In genomic region chr17:75404223-75404738, GRCh38 we compare ENCODE assay signal across 8 cellular contexts. TPM values are rescaled to one million over a fixed set of nuclear protein-coding genes. Genes with fewer than 3 reads are reported as not detected.
A peak's percentile ranks its signal among the peaks of the same experiment; 100 is the strongest.
DNase-seq lines count a peak whose midpoint lies in the region; ATAC-seq, FAIRE-seq and TF ChIP-seq lines count a peak whose summit lies in the region.

No MANE protein-coding gene starts in this region.

- H3K4me3 Mint-ChIP-seq in activated naive CD4-positive, alpha-beta T cell treated with anti-CD3 and anti-CD28 coated beads for 36 hours, result peak overlapping the region; percentile 97

- H3K27me3 ChIP-seq in neural cell (ENCODE audit: insufficient read depth, low read depth, low read length), result no peaks in the 10 kb centered on the region
- no peaks in the 10 kb centered on the region for H3K27me3 ChIP-seq in upper lobe of right lung

- no peak for TF ChIP-seq EP300 in neural cell (conservative IDR thresholded peaks at IDR 0.05; ENCODE audit: poor library complexity, severe bottlenecking)

- peaks cover 48% of the 10 kb centered on the region for H3K4me1 Mint-ChIP-seq in activated naive CD4-positive, alpha-beta T cell treated with anti-CD3 and anti-CD28 coated beads for 36 hours (ENCODE audit: low read depth)

- H3K36me3 ChIP-seq in KOPT-K1 (ENCODE audit: insufficient read depth, low read length) (peaks cover 23% of the 10 kb centered on the region; the same call in 1 of the 2 replicates), neural cell (ENCODE audit: insufficient read depth, low read length) (no peaks in the 10 kb centered on the region), upper lobe of right lung (no peaks in the 10 kb centered on the region)

- peaks cover 42% of the 10 kb centered on the region for H3K4me1 ChIP-seq in upper lobe of right lung

- H3K9me3 ChIP-seq in KOPT-K1 (ENCODE audit: insufficient read depth, low read length, poor library complexity, severe bottlenecking), result no peaks in the 10 kb centered on the region
- no peaks in the 10 kb centered on the region for H3K9me3 ChIP-seq in neural cell (ENCODE audit: low read length)
- no peaks in the 10 kb centered on the region for H3K9me3 ChIP-seq in upper lobe of right lung

- peak; percentile 97 for TF ChIP-seq CTCF in RWPE1 (conservative IDR thresholded peaks at IDR 0.05; ENCODE audit: low read depth)
- TF ChIP-seq CTCF in neural cell (IDR thresholded peaks at IDR 0.05; ENCODE audit: poor library complexity, severe bottlenecking), result peak; percentile 88
- peak; percentile 73 for TF ChIP-seq CTCF in upper lobe of right lung (IDR thresholded peaks at IDR 0.05)

- peaks cover 7% of the 10 kb centered on the region for H3K36me3 Mint-ChIP-seq in activated naive CD4-positive, alpha-beta T cell treated with anti-CD3 and anti-CD28 coated beads for 36 hours (ENCODE audit: low read depth)

- no peaks in the 10 kb centered on the region for H3K9me3 Mint-ChIP-seq in activated naive CD4-positive, alpha-beta T cell treated with anti-CD3 and anti-CD28 coated beads for 36 hours

- H4K20me1 ChIP-seq in neural cell (ENCODE audit: insufficient read depth), result peaks cover 4% of the 10 kb centered on the region

- H3K27ac ChIP-seq in KOPT-K1 (ENCODE audit: low read depth, low read length, poor library complexity, severe bottlenecking) (peak overlapping the region; percentile 89), RWPE1 (peak overlapping the region; percentile 85), neural cell (ENCODE audit: low read length) (peak overlapping the region; percentile 76), upper lobe of right lung (peak overlapping the region; percentile 95)

- H3K79me2 ChIP-seq in neural cell (replicated peaks; ENCODE audit: insufficient read depth, low read length), result peaks cover 31% of the 10 kb centered on the region

- intact Hi-C loops in activated naive CD4-positive, alpha-beta T cell treated with anti-CD3 and anti-CD28 coated beads for 36 hours (cut with micrococcal nuclease), result loop anchor here (1.0 to 10.0 kb wide), 11 partner anchors 11 to 419 kb away; partner anchors contain the start of genes CDR2L, GGA3, MRPS7 and NUP85
- intact Hi-C loops in upper lobe of right lung (cut with DNase I), result loop anchor here (2.0 kb wide), 1 partner anchor 81 kb away; no protein-coding TSS in a partner anchor

- no peak for FAIRE-seq in frontal cortex (lab: Jason Lieb, UNC)

- peak; percentile 40 for ATAC-seq in upper lobe of right lung
- no peak for ATAC-seq in HG03521 (IDR thresholded peaks at IDR 0.05; ENCODE audit: unreplicated experiment)

- no peak overlapping the region for H2AFZ ChIP-seq in neural cell (ENCODE audit: low read depth, low read length)

- peak overlapping the region; percentile 90 for H3K4me2 ChIP-seq in neural cell (ENCODE audit: low read length)

- POLR2A ChIA-PET in RWPE1 (lab: Yijun Ruan, JAX; ENCODE audit: low non-redundant PET), result interaction anchor here (0.7 to 1.6 kb wide), 2 partner anchors 9 to 133 kb away, joined by 3 to 5 read pairs; no protein-coding TSS in a partner anchor

- peak; percentile 90 for TF ChIP-seq RAD21 in neural cell (conservative IDR thresholded peaks at IDR 0.05)

- peak; percentile 83 for DNase-seq in DMS114 treated with DMSO at 0.1 percent for 48 hours (lab: John Stamatoyannopoulos, UW; ENCODE audit: unreplicated experiment)
- peak; percentile 74 for DNase-seq in RWPE1 (ENCODE audit: low spot score)
- peak; percentile 65 for DNase-seq in activated naive CD4-positive, alpha-beta T cell treated with anti-CD3 and anti-CD28 coated beads for 36 hours
- DNase-seq in frontal cortex (ENCODE audit: low spot score in 2 of 2), result peak; percentile 55 to 63
- DNase-seq in upper lobe of right lung, result peak; percentile 72

- H3K9ac ChIP-seq in neural cell (ENCODE audit: low read length), result peak overlapping the region; percentile 78

- H3K27ac Mint-ChIP-seq in activated naive CD4-positive, alpha-beta T cell treated with anti-CD3 and anti-CD28 coated beads for 36 hours, result peak overlapping the region; percentile 97

- CTCF ChIA-PET in RWPE1 (lab: Yijun Ruan, JAX), result interaction anchor here (0.7 to 2.1 kb wide), 6 partner anchors 11 to 446 kb away, joined by 3 to 14 read pairs (median 5); no protein-coding TSS in a partner anchor
- CTCF ChIA-PET in activated naive CD4-positive, alpha-beta T cell treated with anti-CD3 and anti-CD28 coated beads for 36 hours (lab: Charles Lee), result interaction anchor here (0.7 to 1.3 kb wide), 5 partner anchors 8 to 113 kb away, joined by 3 to 8 read pairs (median 4); no protein-coding TSS in a partner anchor

- no peaks in the 10 kb centered on the region for H3F3A ChIP-seq in neural cell (ENCODE audit: insufficient read depth, low read length, poor library complexity, severe bottlenecking)

- H3K27me3 Mint-ChIP-seq in activated naive CD4-positive, alpha-beta T cell treated with anti-CD3 and anti-CD28 coated beads for 36 hours (ENCODE audit: low read depth), result no peaks in the 10 kb centered on the region

- H3K4me3 ChIP-seq in neural cell (ENCODE audit: low read length) (peak overlapping the region; percentile 97), upper lobe of right lung (peak overlapping the region; percentile 99)

- no peaks in the 10 kb centered on the region for H3K9me2 ChIP-seq in neural cell (ENCODE audit: insufficient read depth, low read length)

TF ChIP-seq in neural cell, 6 proteins besides CTCF, POLR2A, EP300 and RAD21:
- TF ChIP-seq MXI1 (conservative IDR thresholded peaks at IDR 0.05; ENCODE audit: poor library complexity, severe bottlenecking) (peak; percentile 25), REST (IDR thresholded peaks at IDR 0.05; ENCODE audit: borderline replicate concordance) (no peak), EZH2 (IDR thresholded peaks at IDR 0.05; ENCODE audit: borderline replicate concordance, insufficient read depth, low read length, poor library complexity, severe bottlenecking) (no peak), POLR2AphosphoS5 (IDR thresholded peaks at IDR 0.05) (no peak), TAF1 (IDR thresholded peaks at IDR 0.05; ENCODE audit: low read depth) (peak; percentile 10), SMC3 (conservative IDR thresholded peaks at IDR 0.05; ENCODE audit: poor library complexity) (peak; percentile 79)
TF ChIP-seq in neural cell: peak in this region for 3.

RNA-seq across cellular contexts. Expression of gene GRB2, which starts 1.2 kb away (rescaled TPM):
- 100 to 1,000 TPM; 166 to 169 TPM for total RNA-seq in activated naive CD4-positive, alpha-beta T cell treated with anti-CD3 and anti-CD28 coated beads for 36 hours
- total RNA-seq in frontal cortex, result 159 TPM
- polyA plus RNA-seq in neural cell, result 134 and 150 TPM in 2 replicates
- polyA minus RNA-seq in neural cell, result 108 and 118 TPM in 2 replicates
- 139 TPM for total RNA-seq in upper lobe of right lung

RNA-seq across cellular contexts. Expression of gene TMEM94, which starts 52.2 kb away (rescaled TPM):
- total RNA-seq in activated naive CD4-positive, alpha-beta T cell treated with anti-CD3 and anti-CD28 coated beads for 36 hours, result 10 to 100 TPM; 50.4 to 53.5 TPM
- total RNA-seq in frontal cortex (18.8 TPM), upper lobe of right lung (79.1 TPM)
- 37.0 and 66.1 TPM in 2 replicates for polyA plus RNA-seq in neural cell
- polyA minus RNA-seq in neural cell, result 85.1 and 91.5 TPM in 2 replicates
